Comparison of ENCODE assay signal across 10 cellular contexts in genomic region chr19:21022996-21023395, GRCh38. TPM values are rescaled to one million over a fixed set of nuclear protein-coding genes. Genes with fewer than 3 reads are reported as not detected.
DNase-seq lines count a peak whose midpoint lies in the region; ATAC-seq and TF ChIP-seq lines count a peak whose summit lies in the region.
"Had no signal": no experiment of that assay in that cellular context is flagged by ENCODE, and none has a peak within 500 bp of the region (broad histone marks: within the 10 kb centered on the region; RNA-seq: fewer than 3 reads in every experiment).

No MANE protein-coding gene starts in this region.

- H3K27ac ChIP-seq in vagina = peak overlapping the region; percentile 63

- H3K27me3 Mint-ChIP-seq in activated T-helper 1 cell treated with anti-CD3 and anti-CD28 coated beads, Interleukin-12 subunit alpha, Interleukin-12 subunit beta, Interleukin-2, Interleukin-4 antibody, amounts not matched to agents 30 ng/mL and 10 ng/mL and 1 ng/mL, durations not matched to agents 14 hours and 24 hours and 36 hours (ENCODE audit: insufficient read depth) = no peaks in the 10 kb centered on the region

- intact Hi-C loops in activated T-helper 1 cell treated with anti-CD3 and anti-CD28 coated beads, Interleukin-12 subunit alpha, Interleukin-12 subunit beta, Interleukin-2, Interleukin-4 antibody, amounts not matched to agents 30 ng/mL and 10 ng/mL and 1 ng/mL, durations not matched to agents 14 hours and 24 hours and 36 hours (cut with micrococcal nuclease) = loop anchor here (5.0 to 10.0 kb wide), 2 partner anchors 812 to 1356 kb away; partner anchors contain the start of genes ZNF101 and ZNF43
- intact Hi-C loops in vagina (cut with DNase I) = no loop called here

- TF ChIP-seq POLR2A in vagina (IDR thresholded peaks at IDR 0.05) = no peak

- H3K36me3 Mint-ChIP-seq in activated T-helper 1 cell treated with anti-CD3 and anti-CD28 coated beads, Interleukin-12 subunit alpha, Interleukin-12 subunit beta, Interleukin-2, Interleukin-4 antibody, amounts not matched to agents 30 ng/mL and 10 ng/mL and 1 ng/mL, durations not matched to agents 14 hours and 24 hours and 36 hours (ENCODE audit: low read depth) = peaks cover 58% of the 10 kb centered on the region

- no peak for TF ChIP-seq CTCF in vagina (IDR thresholded peaks at IDR 0.05)

- H3K4me1 ChIP-seq in vagina = peaks cover 28% of the 10 kb centered on the region

- H3K9me3 ChIP-seq in vagina = no peaks in the 10 kb centered on the region

- peak overlapping the region; percentile 99 for H3K4me3 Mint-ChIP-seq in activated T-helper 1 cell treated with anti-CD3 and anti-CD28 coated beads, Interleukin-12 subunit alpha, Interleukin-12 subunit beta, Interleukin-2, Interleukin-4 antibody, amounts not matched to agents 30 ng/mL and 10 ng/mL and 1 ng/mL, durations not matched to agents 14 hours and 24 hours and 36 hours

- peaks cover 8% of the 10 kb centered on the region for H3K9me3 Mint-ChIP-seq in activated T-helper 1 cell treated with anti-CD3 and anti-CD28 coated beads, Interleukin-12 subunit alpha, Interleukin-12 subunit beta, Interleukin-2, Interleukin-4 antibody, amounts not matched to agents 30 ng/mL and 10 ng/mL and 1 ng/mL, durations not matched to agents 14 hours and 24 hours and 36 hours

- DNase-seq in stimulated activated CD4-positive, alpha-beta T cell treated with anti-CD3 and anti-CD28 coated beads, Interleukin-15, amount 100 ng/mL, for 24 hours = peak; percentile 44
- DNase-seq in stimulated activated CD4-positive, alpha-beta T cell treated with anti-CD3 and anti-CD28 coated beads, Interleukin-12 subunit alpha, Interleukin-12 subunit beta, amount 100 ng/mL, for 4 hours = no peak
- DNase-seq in activated T-helper 1 cell treated with anti-CD3 and anti-CD28 coated beads, Interleukin-12 subunit alpha, Interleukin-12 subunit beta, Interleukin-2, Interleukin-4 antibody, amounts not matched to agents 30 ng/mL and 10 ng/mL and 1 ng/mL, durations not matched to agents 14 hours and 24 hours and 36 hours (ENCODE audit: low spot score) = no peak
- peak; percentile 71 for DNase-seq in islet precursor cell
- no peak for DNase-seq in vagina (ENCODE audit: extremely low spot score in 2 of 2)
- DNase-seq in ureter (ENCODE audit: low spot score) = no peak
- DNase-seq: amniotic stem cell, KG1 had no signal

- H3K36me3 ChIP-seq in vagina = peaks cover 0 to 17% of the 10 kb centered on the region in 2 donors

- H3K27me3 ChIP-seq in vagina = no peaks in the 10 kb centered on the region

- peak overlapping the region; percentile 69 for H3K27ac Mint-ChIP-seq in activated T-helper 1 cell treated with anti-CD3 and anti-CD28 coated beads, Interleukin-12 subunit alpha, Interleukin-12 subunit beta, Interleukin-2, Interleukin-4 antibody, amounts not matched to agents 30 ng/mL and 10 ng/mL and 1 ng/mL, durations not matched to agents 14 hours and 24 hours and 36 hours

- H3K4me3 ChIP-seq in vagina = no peak overlapping the region

- peaks cover 38% of the 10 kb centered on the region for H3K4me1 Mint-ChIP-seq in activated T-helper 1 cell treated with anti-CD3 and anti-CD28 coated beads, Interleukin-12 subunit alpha, Interleukin-12 subunit beta, Interleukin-2, Interleukin-4 antibody, amounts not matched to agents 30 ng/mL and 10 ng/mL and 1 ng/mL, durations not matched to agents 14 hours and 24 hours and 36 hours (ENCODE audit: low read depth)

- ATAC-seq in HG03280 (IDR thresholded peaks at IDR 0.05; ENCODE audit: unreplicated experiment) (no peak), GM21367 (IDR thresholded peaks at IDR 0.05; ENCODE audit: unreplicated experiment) (no peak)

RNA-seq across cellular contexts. Expression of gene ZNF430, which starts 2.5 kb away (rescaled TPM):
- total RNA-seq in activated T-helper 1 cell treated with anti-CD3 and anti-CD28 coated beads, Interleukin-12 subunit alpha, Interleukin-12 subunit beta, Interleukin-2, Interleukin-4 antibody, amounts not matched to agents 30 ng/mL and 10 ng/mL and 1 ng/mL, durations not matched to agents 14 hours and 24 hours and 36 hours = 20.3 and 21.5 TPM in 2 replicates
- total RNA-seq in vagina (20.4 TPM), ureter (19.5 TPM)

RNA-seq across cellular contexts. Expression of gene ZNF714, which starts 59.0 kb away (rescaled TPM):
- total RNA-seq in activated T-helper 1 cell treated with anti-CD3 and anti-CD28 coated beads, Interleukin-12 subunit alpha, Interleukin-12 subunit beta, Interleukin-2, Interleukin-4 antibody, amounts not matched to agents 30 ng/mL and 10 ng/mL and 1 ng/mL, durations not matched to agents 14 hours and 24 hours and 36 hours = 18.5 and 19.5 TPM in 2 replicates
- total RNA-seq in vagina = 6.4 TPM
- 17.0 TPM for total RNA-seq in ureter

Comparison
In these comparisons a context has a peak if more than half of its experiments do, and no peak if none do; other contexts are left out.
1. DNase-seq: peak in stimulated activated CD4-positive, alpha-beta T cell treated with anti-CD3 and anti-CD28 coated beads, Interleukin-15, amount 100 ng/mL, for 24 hours (single experiment) and islet precursor cell (single experiment); none in stimulated activated CD4-positive, alpha-beta T cell treated with anti-CD3 and anti-CD28 coated beads, Interleukin-12 subunit alpha, Interleukin-12 subunit beta, amount 100 ng/mL, for 4 hours (single experiment), activated T-helper 1 cell treated with anti-CD3 and anti-CD28 coated beads, Interleukin-12 subunit alpha, Interleukin-12 subunit beta, Interleukin-2, Interleukin-4 antibody, amounts not matched to agents 30 ng/mL and 10 ng/mL and 1 ng/mL, durations not matched to agents 14 hours and 24 hours and 36 hours (single experiment), vagina (0 of 2) and ureter (single experiment).